Comparison of ENCODE assay signal across 1 cellular context in the genomic region with DNA sequence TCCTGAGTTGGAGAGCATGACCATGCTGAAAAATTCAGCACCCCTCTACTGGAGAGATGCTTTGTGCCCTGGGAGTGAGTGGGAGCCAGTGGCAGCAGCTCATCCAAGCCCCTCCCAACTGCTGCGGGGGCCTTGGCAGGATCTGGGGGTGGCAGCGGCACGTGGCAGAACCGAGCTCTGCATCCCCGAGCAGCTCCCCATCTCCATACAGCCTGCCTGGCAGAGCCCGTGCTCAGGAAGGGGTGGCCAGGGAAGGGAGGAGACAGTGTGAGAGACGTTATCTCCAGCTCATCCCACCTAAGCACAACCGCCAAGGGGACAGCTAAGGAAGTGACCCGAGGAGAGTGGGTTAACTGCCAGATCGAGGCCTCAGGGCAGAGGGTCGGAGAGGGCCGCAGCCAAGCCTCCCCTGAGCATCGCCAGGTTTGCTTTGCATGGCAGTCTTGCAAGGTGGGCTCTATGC.
TF ChIP-seq lines count a peak whose summit lies in the region.

No MANE protein-coding gene starts in this region.

TF ChIP-seq in HepG2, 621 proteins besides CTCF, POLR2A, EP300 and RAD21 (continued from another document):
- TF ChIP-seq, protein P1, sequence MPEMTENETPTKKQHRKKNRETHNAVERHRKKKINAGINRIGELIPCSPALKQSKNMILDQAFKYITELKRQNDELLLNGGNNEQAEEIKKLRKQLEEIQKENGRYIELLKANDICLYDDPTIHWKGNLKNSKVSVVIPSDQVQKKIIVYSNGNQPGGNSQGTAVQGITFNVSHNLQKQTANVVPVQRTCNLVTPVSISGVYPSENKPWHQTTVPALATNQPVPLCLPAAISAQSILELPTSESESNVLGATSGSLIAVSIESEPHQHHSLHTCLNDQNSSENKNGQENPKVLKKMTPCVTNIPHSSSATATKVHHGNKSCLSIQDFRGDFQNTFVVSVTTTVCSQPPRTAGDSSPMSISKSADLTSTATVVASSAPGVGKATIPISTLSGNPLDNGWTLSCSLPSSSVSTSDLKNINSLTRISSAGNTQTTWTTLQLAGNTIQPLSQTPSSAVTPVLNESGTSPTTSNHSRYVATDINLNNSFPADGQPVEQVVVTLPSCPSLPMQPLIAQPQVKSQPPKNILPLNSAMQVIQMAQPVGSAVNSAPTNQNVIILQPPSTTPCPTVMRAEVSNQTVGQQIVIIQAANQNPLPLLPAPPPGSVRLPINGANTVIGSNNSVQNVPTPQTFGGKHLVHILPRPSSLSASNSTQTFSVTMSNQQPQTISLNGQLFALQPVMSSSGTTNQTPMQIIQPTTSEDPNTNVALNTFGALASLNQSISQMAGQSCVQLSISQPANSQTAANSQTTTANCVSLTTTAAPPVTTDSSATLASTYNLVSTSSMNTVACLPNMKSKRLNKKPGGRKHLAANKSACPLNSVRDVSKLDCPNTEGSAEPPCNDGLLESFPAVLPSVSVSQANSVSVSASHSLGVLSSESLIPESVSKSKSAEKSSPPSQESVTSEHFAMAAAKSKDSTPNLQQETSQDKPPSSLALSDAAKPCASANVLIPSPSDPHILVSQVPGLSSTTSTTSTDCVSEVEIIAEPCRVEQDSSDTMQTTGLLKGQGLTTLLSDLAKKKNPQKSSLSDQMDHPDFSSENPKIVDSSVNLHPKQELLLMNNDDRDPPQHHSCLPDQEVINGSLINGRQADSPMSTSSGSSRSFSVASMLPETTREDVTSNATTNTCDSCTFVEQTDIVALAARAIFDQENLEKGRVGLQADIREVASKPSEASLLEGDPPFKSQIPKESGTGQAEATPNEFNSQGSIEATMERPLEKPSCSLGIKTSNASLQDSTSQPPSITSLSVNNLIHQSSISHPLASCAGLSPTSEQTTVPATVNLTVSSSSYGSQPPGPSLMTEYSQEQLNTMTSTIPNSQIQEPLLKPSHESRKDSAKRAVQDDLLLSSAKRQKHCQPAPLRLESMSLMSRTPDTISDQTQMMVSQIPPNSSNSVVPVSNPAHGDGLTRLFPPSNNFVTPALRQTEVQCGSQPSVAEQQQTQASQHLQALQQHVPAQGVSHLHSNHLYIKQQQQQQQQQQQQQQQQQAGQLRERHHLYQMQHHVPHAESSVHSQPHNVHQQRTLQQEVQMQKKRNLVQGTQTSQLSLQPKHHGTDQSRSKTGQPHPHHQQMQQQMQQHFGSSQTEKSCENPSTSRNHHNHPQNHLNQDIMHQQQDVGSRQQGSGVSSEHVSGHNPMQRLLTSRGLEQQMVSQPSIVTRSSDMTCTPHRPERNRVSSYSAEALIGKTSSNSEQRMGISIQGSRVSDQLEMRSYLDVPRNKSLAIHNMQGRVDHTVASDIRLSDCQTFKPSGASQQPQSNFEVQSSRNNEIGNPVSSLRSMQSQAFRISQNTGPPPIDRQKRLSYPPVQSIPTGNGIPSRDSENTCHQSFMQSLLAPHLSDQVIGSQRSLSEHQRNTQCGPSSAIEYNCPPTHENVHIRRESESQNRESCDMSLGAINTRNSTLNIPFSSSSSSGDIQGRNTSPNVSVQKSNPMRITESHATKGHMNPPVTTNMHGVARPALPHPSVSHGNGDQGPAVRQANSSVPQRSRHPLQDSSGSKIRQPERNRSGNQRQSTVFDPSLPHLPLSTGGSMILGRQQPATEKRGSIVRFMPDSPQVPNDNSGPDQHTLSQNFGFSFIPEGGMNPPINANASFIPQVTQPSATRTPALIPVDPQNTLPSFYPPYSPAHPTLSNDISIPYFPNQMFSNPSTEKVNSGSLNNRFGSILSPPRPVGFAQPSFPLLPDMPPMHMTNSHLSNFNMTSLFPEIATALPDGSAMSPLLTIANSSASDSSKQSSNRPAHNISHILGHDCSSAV (CRISPR knock-in tag; IDR thresholded peaks at IDR 0.05; ENCODE audit: borderline replicate concordance), result no peak
- no peak for TF ChIP-seq ZNF468 (CRISPR knock-in tag; IDR thresholded peaks at IDR 0.05)
- TF ChIP-seq STAT5B (CRISPR knock-in tag; IDR thresholded peaks at IDR 0.05), result no peak
- no peak for TF ChIP-seq NCOA5 (CRISPR knock-in tag; IDR thresholded peaks at IDR 0.05)
- no peak for TF ChIP-seq KDM1A (CRISPR knock-in tag; IDR thresholded peaks at IDR 0.05)
- TF ChIP-seq, protein P2, sequence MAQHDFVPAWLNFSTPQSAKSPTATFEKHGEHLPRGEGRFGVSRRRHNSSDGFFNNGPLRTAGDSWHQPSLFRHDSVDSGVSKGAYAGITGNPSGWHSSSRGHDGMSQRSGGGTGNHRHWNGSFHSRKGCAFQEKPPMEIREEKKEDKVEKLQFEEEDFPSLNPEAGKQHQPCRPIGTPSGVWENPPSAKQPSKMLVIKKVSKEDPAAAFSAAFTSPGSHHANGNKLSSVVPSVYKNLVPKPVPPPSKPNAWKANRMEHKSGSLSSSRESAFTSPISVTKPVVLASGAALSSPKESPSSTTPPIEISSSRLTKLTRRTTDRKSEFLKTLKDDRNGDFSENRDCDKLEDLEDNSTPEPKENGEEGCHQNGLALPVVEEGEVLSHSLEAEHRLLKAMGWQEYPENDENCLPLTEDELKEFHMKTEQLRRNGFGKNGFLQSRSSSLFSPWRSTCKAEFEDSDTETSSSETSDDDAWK (CRISPR knock-in tag; IDR thresholded peaks at IDR 0.05), result no peak
- TF ChIP-seq, protein P3, sequence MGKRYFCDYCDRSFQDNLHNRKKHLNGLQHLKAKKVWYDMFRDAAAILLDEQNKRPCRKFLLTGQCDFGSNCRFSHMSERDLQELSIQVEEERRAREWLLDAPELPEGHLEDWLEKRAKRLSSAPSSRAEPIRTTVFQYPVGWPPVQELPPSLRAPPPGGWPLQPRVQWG (CRISPR knock-in tag; IDR thresholded peaks at IDR 0.05; ENCODE audit: borderline replicate concordance, low read depth), result no peak
- no peak for TF ChIP-seq ZMYM3 (CRISPR knock-in tag; IDR thresholded peaks at IDR 0.05)
- TF ChIP-seq ELF4 (CRISPR knock-in tag; IDR thresholded peaks at IDR 0.05; ENCODE audit: borderline replicate concordance), result no peak
- TF ChIP-seq, protein P4, sequence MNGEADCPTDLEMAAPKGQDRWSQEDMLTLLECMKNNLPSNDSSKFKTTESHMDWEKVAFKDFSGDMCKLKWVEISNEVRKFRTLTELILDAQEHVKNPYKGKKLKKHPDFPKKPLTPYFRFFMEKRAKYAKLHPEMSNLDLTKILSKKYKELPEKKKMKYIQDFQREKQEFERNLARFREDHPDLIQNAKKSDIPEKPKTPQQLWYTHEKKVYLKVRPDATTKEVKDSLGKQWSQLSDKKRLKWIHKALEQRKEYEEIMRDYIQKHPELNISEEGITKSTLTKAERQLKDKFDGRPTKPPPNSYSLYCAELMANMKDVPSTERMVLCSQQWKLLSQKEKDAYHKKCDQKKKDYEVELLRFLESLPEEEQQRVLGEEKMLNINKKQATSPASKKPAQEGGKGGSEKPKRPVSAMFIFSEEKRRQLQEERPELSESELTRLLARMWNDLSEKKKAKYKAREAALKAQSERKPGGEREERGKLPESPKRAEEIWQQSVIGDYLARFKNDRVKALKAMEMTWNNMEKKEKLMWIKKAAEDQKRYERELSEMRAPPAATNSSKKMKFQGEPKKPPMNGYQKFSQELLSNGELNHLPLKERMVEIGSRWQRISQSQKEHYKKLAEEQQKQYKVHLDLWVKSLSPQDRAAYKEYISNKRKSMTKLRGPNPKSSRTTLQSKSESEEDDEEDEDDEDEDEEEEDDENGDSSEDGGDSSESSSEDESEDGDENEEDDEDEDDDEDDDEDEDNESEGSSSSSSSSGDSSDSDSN (CRISPR knock-in tag; IDR thresholded peaks at IDR 0.05), result peak; percentile 11; the same call in 1 of the 2 replicates
- TF ChIP-seq POLR2AphosphoS2 (IDR thresholded peaks at IDR 0.05; ENCODE audit: low read depth, low read length), result no peak
- TF ChIP-seq ZNF761 (CRISPR knock-in tag; conservative IDR thresholded peaks at IDR 0.05), result no peak
- no peak for TF ChIP-seq ZNF205 (CRISPR knock-in tag; IDR thresholded peaks at IDR 0.05)
- 0 out of 2 replicates have a peak, but pooled peaks have one; percentile 10 for TF ChIP-seq ZBTB38 (CRISPR knock-in tag; IDR thresholded peaks at IDR 0.05)
- TF ChIP-seq ZBTB1 (CRISPR knock-in tag; IDR thresholded peaks at IDR 0.05; ENCODE audit: borderline replicate concordance), result no peak
- TF ChIP-seq, protein P5, sequence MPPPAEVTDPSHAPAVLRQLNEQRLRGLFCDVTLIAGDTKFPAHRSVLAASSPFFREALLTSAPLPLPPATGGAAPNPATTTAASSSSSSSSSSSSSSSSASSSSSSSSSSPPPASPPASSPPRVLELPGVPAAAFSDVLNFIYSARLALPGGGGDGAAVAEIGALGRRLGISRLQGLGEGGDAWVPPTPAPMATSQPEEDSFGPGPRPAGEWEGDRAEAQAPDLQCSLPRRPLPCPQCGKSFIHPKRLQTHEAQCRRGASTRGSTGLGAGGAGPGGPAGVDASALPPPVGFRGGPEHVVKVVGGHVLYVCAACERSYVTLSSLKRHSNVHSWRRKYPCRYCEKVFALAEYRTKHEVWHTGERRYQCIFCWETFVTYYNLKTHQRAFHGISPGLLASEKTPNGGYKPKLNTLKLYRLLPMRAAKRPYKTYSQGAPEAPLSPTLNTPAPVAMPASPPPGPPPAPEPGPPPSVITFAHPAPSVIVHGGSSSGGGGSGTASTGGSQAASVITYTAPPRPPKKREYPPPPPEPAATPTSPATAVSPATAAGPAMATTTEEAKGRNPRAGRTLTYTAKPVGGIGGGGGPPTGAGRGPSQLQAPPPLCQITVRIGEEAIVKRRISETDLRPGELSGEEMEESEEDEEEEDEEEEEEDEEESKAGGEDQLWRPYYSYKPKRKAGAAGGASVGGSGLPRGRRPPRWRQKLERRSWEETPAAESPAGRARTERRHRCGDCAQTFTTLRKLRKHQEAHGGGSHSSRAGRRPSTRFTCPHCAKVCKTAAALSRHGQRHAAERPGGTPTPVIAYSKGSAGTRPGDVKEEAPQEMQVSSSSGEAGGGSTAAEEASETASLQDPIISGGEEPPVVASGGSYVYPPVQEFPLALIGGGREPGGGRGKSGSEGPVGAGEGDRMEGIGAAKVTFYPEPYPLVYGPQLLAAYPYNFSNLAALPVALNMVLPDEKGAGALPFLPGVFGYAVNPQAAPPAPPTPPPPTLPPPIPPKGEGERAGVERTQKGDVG (CRISPR knock-in tag; IDR thresholded peaks at IDR 0.05; ENCODE audit: borderline replicate concordance), result no peak
